Comparison of ENCODE assay signal across 25 cellular contexts in the genomic region with DNA sequence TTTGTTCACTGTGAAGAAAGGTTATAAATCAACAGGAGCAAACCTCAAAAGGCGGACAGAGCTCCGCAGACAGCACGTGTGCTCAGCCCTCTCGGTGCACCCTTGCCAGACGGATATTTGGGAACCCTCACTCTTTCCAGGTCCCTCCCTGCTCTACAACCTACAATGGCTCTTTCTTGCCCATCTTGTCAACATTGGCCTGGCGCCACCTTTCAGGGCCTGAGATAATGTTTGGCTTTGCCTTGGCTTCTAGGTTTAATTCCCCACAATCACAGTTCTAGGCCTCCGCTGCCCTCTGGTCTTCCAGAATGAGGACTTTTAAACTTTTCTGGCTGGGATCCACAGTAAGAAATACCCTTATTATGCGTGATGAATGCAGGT. TPM values are rescaled to one million over a fixed set of nuclear protein-coding genes. Genes with fewer than 3 reads are reported as not detected.
DNase-seq lines count a peak whose midpoint lies in the region; ATAC-seq, FAIRE-seq and TF ChIP-seq lines count a peak whose summit lies in the region.
"Had no signal": no experiment of that assay in that cellular context is flagged by ENCODE, and none has a peak within 500 bp of the region (broad histone marks: within the 10 kb centered on the region; RNA-seq: fewer than 3 reads in every experiment).

No MANE protein-coding gene starts in this region.

- no peaks in the 10 kb centered on the region for H3F3A ChIP-seq in GM23338 (replicated peaks; ENCODE audit: low read depth)

- no peak for TF ChIP-seq CTCF in heart right ventricle (IDR thresholded peaks at IDR 0.05)
- no peak for TF ChIP-seq CTCF in brain microvascular endothelial cell (IDR thresholded peaks at IDR 0.05; ENCODE audit: low read depth, low read length, missing control alignments)
- no peak for TF ChIP-seq CTCF in keratinocyte (optimal IDR thresholded peaks at IDR 0.05 in 1 of 3, IDR thresholded peaks at IDR 0.05 in 1 of 3, conservative IDR thresholded peaks at IDR 0.05 in 1 of 3; ENCODE audit: extremely low read depth in 1 of 3, insufficient read depth in 2 of 3, low read length in 3 of 3)
- TF ChIP-seq CTCF in transverse colon (IDR thresholded peaks at IDR 0.05), result no peak
- TF ChIP-seq CTCF in endodermal cell (conservative IDR thresholded peaks at IDR 0.05), result no peak
- no peak for TF ChIP-seq CTCF in GM23338 (conservative IDR thresholded peaks at IDR 0.05; ENCODE audit: low read depth in 2 of 2)

- H3K4me1 Mint-ChIP-seq in endodermal cell (peaks cover 38% of the 10 kb centered on the region), GM23338 (peaks cover 24% of the 10 kb centered on the region)

- H3K27ac Mint-ChIP-seq in endodermal cell, result no peak overlapping the region
- no peak overlapping the region for H3K27ac Mint-ChIP-seq in GM23338
- H3K27ac Mint-ChIP-seq: activated CD8-positive, alpha-beta T cell treated with anti-CD3 and anti-CD28 coated beads for 36 hours; nephron had no signal

- H3K4me3 Mint-ChIP-seq in endodermal cell (no peak overlapping the region), GM23338 (no peak overlapping the region; the same call in 2 of the 3 replicates)
- H3K4me3 Mint-ChIP-seq: activated CD8-positive, alpha-beta T cell treated with anti-CD3 and anti-CD28 coated beads for 36 hours; nephron had no signal

- no peaks in the 10 kb centered on the region for H3K9me1 ChIP-seq in keratinocyte (ENCODE audit: control insufficient read depth, extremely low read depth, insufficient read depth, low read length)

- H3K9me3 Mint-ChIP-seq in endodermal cell, result peaks cover 6% of the 10 kb centered on the region
- no peaks in the 10 kb centered on the region; the same call in 2 of the 3 replicates for H3K9me3 Mint-ChIP-seq in GM23338
- H3K9me3 Mint-ChIP-seq: activated CD8-positive, alpha-beta T cell treated with anti-CD3 and anti-CD28 coated beads for 36 hours; nephron had no signal

- in situ Hi-C loops in brain microvascular endothelial cell (cut with HindIII; ENCODE audit: low pct_ligation_motif_present, low sequenced_read_pairs) (no loop called here), transverse colon (cut with MboI; ENCODE audit: low pct_ligation_motif_present in 1 of 4, low pct_unique_long_range_greater_than_20kb in 1 of 4, low sequenced_read_pairs in 3 of 4) (no loop called here)

- H3K27ac ChIP-seq in heart right ventricle, result peak overlapping the region in 9 of 10 donors; percentile 14 to 81 (median 52)
- peak overlapping the region; percentile 64 for H3K27ac ChIP-seq in brain microvascular endothelial cell
- peak overlapping the region; percentile 78 for H3K27ac ChIP-seq in keratinocyte (ENCODE audit: control insufficient read depth, insufficient read depth, low read length)
- no peak overlapping the region for H3K27ac ChIP-seq in transverse colon
- no peak overlapping the region for H3K27ac ChIP-seq in endodermal cell (ENCODE audit: low read depth, low read length)
- H3K27ac ChIP-seq in GM23338 (ENCODE audit: low read depth), result no peak overlapping the region
- H3K27ac ChIP-seq: KMS-11, psoas muscle had no signal

- TF ChIP-seq EP300 in transverse colon (IDR thresholded peaks at IDR 0.05; ENCODE audit: low read depth), result no peak

- no peaks in the 10 kb centered on the region for H3K36me3 Mint-ChIP-seq in endodermal cell (ENCODE audit: low read depth)
- H3K36me3 Mint-ChIP-seq in GM23338 (ENCODE audit: low read depth), result no peaks in the 10 kb centered on the region; the same call in 2 of the 3 replicates

- intact Hi-C loops in heart right ventricle (cut with DNase I), result loop anchor here in 1 of 10 donors (5.0 kb wide), 1 partner anchor 870 kb away; no protein-coding TSS in a partner anchor
- intact Hi-C loops in Right ventricle myocardium inferior (cut with DNase I), result no loop called here
- intact Hi-C loops in transverse colon (cut with DNase I; ENCODE audit: low total_unique reads), result no loop called here

- H3K79me2 ChIP-seq in keratinocyte (ENCODE audit: control insufficient read depth, insufficient read depth, low read length), result peaks cover 66% of the 10 kb centered on the region
- no peaks in the 10 kb centered on the region for H3K79me2 ChIP-seq in GM23338 (replicated peaks; ENCODE audit: insufficient read depth)

- H3K9ac ChIP-seq in keratinocyte (ENCODE audit: control insufficient read depth, extremely low read depth, insufficient read depth, low read length) (no peak overlapping the region), endodermal cell (ENCODE audit: extremely low read depth, low read length, poor library complexity, severe bottlenecking) (no peak overlapping the region)
- H3K9ac ChIP-seq: KMS-11 had no signal

- H4K20me1 ChIP-seq in keratinocyte (ENCODE audit: control insufficient read depth, extremely low read depth, insufficient read depth, low read length), result no peaks in the 10 kb centered on the region
- 0 out of 2 replicates have a peak, but pooled peaks cover 3% of the 10 kb centered on the region for H4K20me1 ChIP-seq in GM23338 (replicated peaks; ENCODE audit: insufficient read depth)

- WGBS in heart right ventricle, 2 donors, result 58 to 70% methylated on average over 8 of the region's 8 CpGs
- WGBS in transverse colon (ENCODE audit: low coverage in 1 of 2), 2 donors, result 35 to 44% methylated on average over 8 of the region's 8 CpGs
- 94 to 95% methylated on average over 8 of the region's 8 CpGs for WGBS in endodermal cell (ENCODE audit: insufficient coverage in 1 of 2, insufficient read length in 1 of 2), 2 experiments

- H3K4me1 ChIP-seq in heart right ventricle, result peaks cover 7 to 77% (median 26%) of the 10 kb centered on the region in 9 donors
- H3K4me1 ChIP-seq in keratinocyte (ENCODE audit: control insufficient read depth, extremely low read depth, insufficient read depth, low read length), result peaks cover 42% of the 10 kb centered on the region
- H3K4me1 ChIP-seq in transverse colon, result peaks cover 0 to 9% (median 2%) of the 10 kb centered on the region in 4 donors
- peaks cover 5% of the 10 kb centered on the region for H3K4me1 ChIP-seq in endodermal cell (ENCODE audit: control insufficient read depth, insufficient read depth, low read length)
- no peaks in the 10 kb centered on the region for H3K4me1 ChIP-seq in GM23338 (ENCODE audit: insufficient read depth)

- ATAC-seq in heart right ventricle (peak in 2 of 8 donors; percentile 11 to 40), Right ventricle myocardium inferior (no peak), GM23338 (no peak)
- ATAC-seq: activated CD8-positive, alpha-beta T cell treated with anti-CD3 and anti-CD28 coated beads for 36 hours had no signal

- no peak overlapping the region for H3K4me3 ChIP-seq in heart right ventricle
- H3K4me3 ChIP-seq in brain microvascular endothelial cell (ENCODE audit: low read depth, low read length), result no peak overlapping the region
- peak overlapping the region in 1 of 3 experiments; percentile 29 for H3K4me3 ChIP-seq in keratinocyte (ENCODE audit: control insufficient read depth in 2 of 3, extremely low read depth in 1 of 3, insufficient read depth in 2 of 3, low read depth in 1 of 3, low read length in 3 of 3)
- no peak overlapping the region for H3K4me3 ChIP-seq in transverse colon
- H3K4me3 ChIP-seq in endodermal cell (ENCODE audit: low read length), result no peak overlapping the region
- H3K4me3 ChIP-seq in GM23338, result no peak overlapping the region
- H3K4me3 ChIP-seq: HAP-1, psoas muscle had no signal

- peaks cover 7% of the 10 kb centered on the region for H3K9me2 ChIP-seq in GM23338 (ENCODE audit: insufficient read depth)

- H3K36me3 ChIP-seq in heart right ventricle (peaks cover 0 to 13% (median 0%) of the 10 kb centered on the region in 9 donors), brain microvascular endothelial cell (replicated peaks) (no peaks in the 10 kb centered on the region), keratinocyte (ENCODE audit: control insufficient read depth in 2 of 2, extremely low read depth in 1 of 2, insufficient read depth in 2 of 2, low read length in 2 of 2) (peaks cover 6% of the 10 kb centered on the region in 2 experiments), transverse colon (no peaks in the 10 kb centered on the region), endodermal cell (ENCODE audit: control insufficient read depth, insufficient read depth, low read length) (no peaks in the 10 kb centered on the region), GM23338 (ENCODE audit: insufficient read depth) (no peaks in the 10 kb centered on the region)
- H3K36me3 ChIP-seq: HAP-1 had no signal

- dilution Hi-C loops in keratinocyte (cut with MboI; ENCODE audit: extremely low pct_ligation_motif_present, low sequenced_read_pairs), result no loop called here

- no peaks in the 10 kb centered on the region for H3K27me3 Mint-ChIP-seq in endodermal cell (ENCODE audit: insufficient read depth)
- peaks cover 2% of the 10 kb centered on the region for H3K27me3 Mint-ChIP-seq in GM23338 (ENCODE audit: insufficient read depth, low read depth, poor library complexity)

- no peak for FAIRE-seq in keratinocyte (lab: Jason Lieb, UNC)
- FAIRE-seq: A204.1, kidney, urothelium cell line had no signal

- H2AFZ ChIP-seq in keratinocyte (ENCODE audit: control insufficient read depth, low read length), result no peak overlapping the region
- H2AFZ ChIP-seq in GM23338, result no peak overlapping the region

- no peaks in the 10 kb centered on the region for H3K9me3 ChIP-seq in heart right ventricle
- H3K9me3 ChIP-seq in keratinocyte (ENCODE audit: control insufficient read depth, low read depth, low read length), result no peaks in the 10 kb centered on the region
- H3K9me3 ChIP-seq in transverse colon, result no peaks in the 10 kb centered on the region
- peaks cover 4% of the 10 kb centered on the region for H3K9me3 ChIP-seq in endodermal cell (ENCODE audit: control insufficient read depth, low read length)
- H3K9me3 ChIP-seq: HAP-1, psoas muscle had no signal

- DNase-seq in heart right ventricle (no peak), Right ventricle myocardium inferior (ENCODE audit: missing footprints) (no peak), brain microvascular endothelial cell (no peak), keratinocyte (ENCODE audit: low read depth, low spot score) (no peak), transverse colon (peak; percentile 31), endodermal cell (no peak), ecto neural progenitor cell (ENCODE audit: low spot score) (no peak), GM23338 (ENCODE audit: low spot score) (no peak)
- DNase-seq: activated CD8-positive, alpha-beta T cell treated with anti-CD3 and anti-CD28 coated beads for 36 hours; activated naive CD4-positive, alpha-beta T cell treated with Interleukin-2 at 50 U/mL for 16 hours; activated T-cell treated with anti-CD3 and anti-CD28 coated beads, Interleukin-2, amount 50 U/mL, for 1 hour; amygdala; C1 segment of cervical spinal cord; cerebellar nuclear complex; kidney; NCI-H1048; NCI-H2081; NCI-H526 treated with DMSO at 0.1 percent for 48 hours; psoas muscle; T-helper 9 cell had no signal

- H3K4me2 ChIP-seq in keratinocyte (ENCODE audit: control insufficient read depth, extremely low read depth, insufficient read depth, low read depth, low read length) (peak overlapping the region; percentile 22), GM23338 (no peak overlapping the region)
- H3K4me2 ChIP-seq: KMS-11 had no signal

- no peak for TF ChIP-seq POLR2A in transverse colon (IDR thresholded peaks at IDR 0.05)

- H3K27me3 ChIP-seq in heart right ventricle, result no peaks in the 10 kb centered on the region
- no peaks in the 10 kb centered on the region for H3K27me3 ChIP-seq in brain microvascular endothelial cell (replicated peaks)
- H3K27me3 ChIP-seq in keratinocyte (ENCODE audit: control insufficient read depth, extremely low read depth, insufficient read depth, low read length), result no peaks in the 10 kb centered on the region
- no peaks in the 10 kb centered on the region for H3K27me3 ChIP-seq in transverse colon
- H3K27me3 ChIP-seq in endodermal cell (ENCODE audit: control insufficient read depth, insufficient read depth, low read length, poor library complexity, severe bottlenecking), result no peaks in the 10 kb centered on the region
- H3K27me3 ChIP-seq in GM23338 (ENCODE audit: insufficient read depth), result no peaks in the 10 kb centered on the region

RNA-seq across cellular contexts. Expression of gene THSD4, which starts 21.9 kb away (rescaled TPM):
- 100 to 1,000 TPM in 8 of 10 donors, 10 to 100 TPM in 2; 72.3 to 212 (median 170) TPM for total RNA-seq in heart right ventricle
- polyA plus RNA-seq in heart right ventricle, result 10 to 100 TPM; 20.8 to 29.4 TPM
- 73.1 TPM for total RNA-seq in Right ventricle myocardium inferior
- polyA plus RNA-seq in keratinocyte, result 24.5 to 37.0 TPM (median 25.3 TPM) in 3 replicates
- polyA plus RNA-seq in keratinocyte (2011; ENCODE audit: low read depth), result 17.6 TPM
- 15.4 and 18.0 TPM in 2 replicates for polyA plus RNA-seq in keratinocyte (2011; cell fraction: cytosol; rRNA removed)
- 110 and 134 TPM in 2 replicates for polyA plus RNA-seq in keratinocyte (2011; cell fraction: nucleus; rRNA removed)
- polyA plus RNA-seq in keratinocyte (2012; ENCODE audit: low replicate concordance), result 20.1 and 59.2 TPM in 2 replicates
- polyA minus RNA-seq in keratinocyte, result 60.2 to 89.9 TPM (median 67.0 TPM) in 3 replicates
- polyA minus RNA-seq in keratinocyte (2011; cell fraction: cytosol; rRNA and poly(A)+ RNA removed), result 49.9 TPM
- polyA minus RNA-seq in keratinocyte (2011; cell fraction: nucleus; rRNA and poly(A)+ RNA removed), result 173 and 249 TPM in 2 replicates
- 10 to 100 TPM; 13.3 to 57.2 (median 47.4) TPM for total RNA-seq in transverse colon
- 1 to 10 TPM; 4.6 to 5.4 TPM for total RNA-seq in endodermal cell
- 8.1 TPM for polyA plus RNA-seq in endodermal cell (2013, experiment 1 of 2)
- 6.0 TPM for polyA plus RNA-seq in endodermal cell (2013, experiment 2 of 2)
- 7.2 and 7.4 TPM in 2 replicates for total RNA-seq in GM23338 (2014; rRNA removed; shearing (Covaris generic))
- 0.99 and 2.0 TPM in 2 replicates for polyA plus RNA-seq in GM23338 (2016; fragmentation: Nextera tagmentation; extraction: Ambion mirVana)
- total RNA-seq: activated CD8-positive, alpha-beta T cell treated with anti-CD3 and anti-CD28 coated beads for 36 hours had no signal

Comparison
In these comparisons a context has a peak if more than half of its experiments do, and no peak if none do; other contexts are left out.
1. H3K27ac ChIP-seq: peak in heart right ventricle (9 of 10), brain microvascular endothelial cell (single experiment) and keratinocyte (single experiment); none in transverse colon (0 of 4), endodermal cell (single experiment) and GM23338 (single experiment).